In genomic region chr4:88219099-88219498, GRCh38 we compare ENCODE assay signal across 8 cellular contexts.
DNase-seq lines count a peak whose midpoint lies in the region; ATAC-seq and TF ChIP-seq lines count a peak whose summit lies in the region.

No MANE protein-coding gene starts in this region.

- no peaks in the 10 kb centered on the region for H3K27me3 ChIP-seq in neutrophil

- no peak overlapping the region for H3K4me3 ChIP-seq in neutrophil (ENCODE audit: low read depth in 1 of 2, low read length in 1 of 2)

- DNase-seq in Daoy (ENCODE audit: low read depth) (peak; percentile 4), NCI-H1092 (lab: John Stamatoyannopoulos, UW) (peak; percentile 1), SKM-1 treated with dmso at 0.1 percent for 144 hours (lab: John Stamatoyannopoulos, UW; ENCODE audit: unreplicated experiment) (peak; percentile 64), fibroblast of peridontal ligament (ENCODE audit: extremely low read depth) (peak; percentile 76)
- DNase-seq in activated naive CD4-positive, alpha-beta T cell treated with anti-CD3 and anti-CD28 coated beads, Interleukin-2, amount 50 U/mL, for 16 hours, result no peak

- H3K27ac ChIP-seq in neutrophil, result no peak overlapping the region

- H3K4me1 ChIP-seq in neutrophil (ENCODE audit: control insufficient read depth in 1 of 2, insufficient read depth in 1 of 2, low read depth in 1 of 2, low read length in 1 of 2), result no peaks in the 10 kb centered on the region

- H3K9me3 ChIP-seq in neutrophil, result no peaks in the 10 kb centered on the region

- peak; percentile 25 for TF ChIP-seq CTCF in neutrophil (IDR thresholded peaks at IDR 0.05)

- no peaks in the 10 kb centered on the region for H3K36me3 ChIP-seq in neutrophil

- ATAC-seq in GM21825 (IDR thresholded peaks at IDR 0.05; ENCODE audit: unreplicated experiment), result peak; percentile 73
- ATAC-seq in GM19467 (IDR thresholded peaks at IDR 0.05; ENCODE audit: unreplicated experiment), result no peak
